8 cellular contexts compared by ENCODE assay signal in genomic region chr10:97701438-97702064, GRCh38. TPM values are rescaled to one million over a fixed set of nuclear protein-coding genes. Genes with fewer than 3 reads are reported as not detected.
DNase-seq lines count a peak whose midpoint lies in the region; ATAC-seq and TF ChIP-seq lines count a peak whose summit lies in the region.

No MANE protein-coding gene starts in this region.

- H3K27me3 ChIP-seq in A673 (replicated peaks; ENCODE audit: insufficient read depth, low read depth, low read length, poor library complexity) (no peaks in the 10 kb centered on the region), aorta (ENCODE audit: control insufficient read depth in 1 of 2, insufficient read depth in 2 of 2, low read length in 1 of 2) (no peaks in the 10 kb centered on the region)

- H3K4me1 Mint-ChIP-seq in activated CD8-positive, alpha-beta T cell treated with anti-CD3 and anti-CD28 coated beads for 36 hours (ENCODE audit: low read depth) = no peaks in the 10 kb centered on the region
- H3K4me1 Mint-ChIP-seq in nephron = no peaks in the 10 kb centered on the region

- 37 to 38% methylated on average over 11 of the region's 11 CpGs for WGBS in aorta, 2 donors

- CTCF ChIA-PET in A673 (lab: Charles Lee) = interaction anchor here (0.5 to 1.8 kb wide), 11 partner anchors 8 to 344 kb away, joined by 3 to 8 read pairs (median 5); partner anchors contain the start of genes AVPI1 and MARVELD1
- CTCF ChIA-PET in activated CD8-positive, alpha-beta T cell treated with anti-CD3 and anti-CD28 coated beads for 36 hours (lab: Charles Lee) = interaction anchor here (0.6 to 20.1 kb wide), 33 partner anchors 11 to 467 kb away, joined by 3 to 537 read pairs (median 4); partner anchors contain the start of genes AVPI1, MARVELD1 and ZFYVE27

- H3K36me3 Mint-ChIP-seq in activated CD8-positive, alpha-beta T cell treated with anti-CD3 and anti-CD28 coated beads for 36 hours (ENCODE audit: low read depth) = no peaks in the 10 kb centered on the region
- no peaks in the 10 kb centered on the region for H3K36me3 Mint-ChIP-seq in nephron (ENCODE audit: low read depth)

- ATAC-seq in HG03095 (IDR thresholded peaks at IDR 0.05; ENCODE audit: unreplicated experiment) = peak; percentile 66
- ATAC-seq in activated CD8-positive, alpha-beta T cell treated with anti-CD3 and anti-CD28 coated beads for 36 hours = peak; percentile 99
- ATAC-seq in aorta (ENCODE audit: low FRiP score) = peak; percentile 89

- H3K4me1 ChIP-seq in A673 (ENCODE audit: insufficient read depth, low read length, poor library complexity, severe bottlenecking) (no peaks in the 10 kb centered on the region), aorta (ENCODE audit: control insufficient read depth in 1 of 2, insufficient read depth in 2 of 2, low read length in 2 of 2) (peaks cover 0 to 2% of the 10 kb centered on the region in 2 donors)

- POLR2A ChIA-PET in A673 (lab: Charles Lee; ENCODE audit: low non-redundant PET) = interaction anchor here (0.6 to 0.9 kb wide), 2 partner anchors 15 to 201 kb away, joined by 3 read pairs; partner anchors contain the start of gene AVPI1
- POLR2A ChIA-PET in activated CD8-positive, alpha-beta T cell treated with anti-CD3 and anti-CD28 coated beads for 36 hours (lab: Charles Lee) = interaction anchor here (1.0 to 1.5 kb wide), 3 partner anchors 9 to 60 kb away, joined by 3 to 5 read pairs (median 3); no protein-coding TSS in a partner anchor

- H3K4me3 ChIP-seq in A673 (ENCODE audit: low read depth, low read length, poor library complexity, severe bottlenecking) = no peak overlapping the region
- H3K4me3 ChIP-seq in aorta (ENCODE audit: low read length in 2 of 2) = no peak overlapping the region

- H3K27ac ChIP-seq in A673 (ENCODE audit: low read depth, low read length, poor library complexity, severe bottlenecking) = no peak overlapping the region
- no peak overlapping the region for H3K27ac ChIP-seq in aorta (ENCODE audit: low read depth in 1 of 2, low read length in 2 of 2)

- intact Hi-C loops in A673 (cut with micrococcal nuclease; ENCODE audit: unreplicated experiment) (loop anchor here (2.0 to 10.0 kb wide), 2 partner anchors 29 to 343 kb away; no protein-coding TSS in a partner anchor), aorta (cut with DNase I) (loop anchor here (1.0 to 2.0 kb wide), 2 partner anchors 29 to 30 kb away; no protein-coding TSS in a partner anchor)
- intact Hi-C loops in activated CD8-positive, alpha-beta T cell treated with anti-CD3 and anti-CD28 coated beads for 36 hours (cut with micrococcal nuclease) = no loop called here

- no peaks in the 10 kb centered on the region for H3K27me3 Mint-ChIP-seq in activated CD8-positive, alpha-beta T cell treated with anti-CD3 and anti-CD28 coated beads for 36 hours
- peaks cover 12% of the 10 kb centered on the region for H3K27me3 Mint-ChIP-seq in nephron (ENCODE audit: low read depth)

- H3K9me3 ChIP-seq in A673 (ENCODE audit: low read depth, low read length, poor library complexity, severe bottlenecking) = no peaks in the 10 kb centered on the region
- H3K9me3 ChIP-seq in aorta (ENCODE audit: control insufficient read depth, low read length) = no peaks in the 10 kb centered on the region

- no TSS peak for BruUV-seq in A673 (replicated peaks; lab: Mats Ljungman, UMichigan)

- TF ChIP-seq CTCF in A673 (conservative IDR thresholded peaks at IDR 0.05; ENCODE audit: low read depth, low read length) = peak; percentile 88
- peak; percentile 89 for TF ChIP-seq CTCF in activated CD8-positive, alpha-beta T cell treated with anti-CD3 and anti-CD28 coated beads for 36 hours (IDR thresholded peaks at IDR 0.05)
- peak; percentile 76 to 86 (median 83) for TF ChIP-seq CTCF in nephron (IDR thresholded peaks at IDR 0.05; ENCODE audit: unreplicated experiment in 3 of 3)

- H3K4me3 Mint-ChIP-seq in activated CD8-positive, alpha-beta T cell treated with anti-CD3 and anti-CD28 coated beads for 36 hours = no peak overlapping the region
- no peak overlapping the region for H3K4me3 Mint-ChIP-seq in nephron

- DNase-seq in A673 (ENCODE audit: low spot score) = peak; percentile 81
- DNase-seq in GM03348 (ENCODE audit: low spot score) = peak; percentile 86
- DNase-seq in NCI-H510A treated with DMSO at 0.1 percent for 48 hours (lab: John Stamatoyannopoulos, UW) = peak; percentile 91
- peak; percentile 61 for DNase-seq in activated CD8-positive, alpha-beta T cell treated with anti-CD3 and anti-CD28 coated beads for 36 hours
- DNase-seq in fibroblast of gingiva (ENCODE audit: low read depth) = peak; percentile 71
- no peak for DNase-seq in aorta

- H3K9me3 Mint-ChIP-seq in activated CD8-positive, alpha-beta T cell treated with anti-CD3 and anti-CD28 coated beads for 36 hours = no peaks in the 10 kb centered on the region
- H3K9me3 Mint-ChIP-seq in nephron = no peaks in the 10 kb centered on the region

- no peak overlapping the region for H3K27ac Mint-ChIP-seq in activated CD8-positive, alpha-beta T cell treated with anti-CD3 and anti-CD28 coated beads for 36 hours
- H3K27ac Mint-ChIP-seq in nephron = no peak overlapping the region

- H3K36me3 ChIP-seq in A673 (ENCODE audit: insufficient read depth, low read length, poor library complexity, severe bottlenecking) (no peaks in the 10 kb centered on the region), aorta (ENCODE audit: control insufficient read depth in 1 of 2, insufficient read depth in 2 of 2, low read length in 1 of 2) (no peaks in the 10 kb centered on the region)

RNA-seq across cellular contexts. Expression of gene MARVELD1, which starts 12.0 kb away (rescaled TPM):
- total RNA-seq in A673 (2021) (26.6 and 30.1 TPM in 2 replicates), aorta (10 to 100 TPM; 87.4 to 92.4 TPM)
- 1 to 10 TPM; 2.3 to 2.9 TPM for total RNA-seq in activated CD8-positive, alpha-beta T cell treated with anti-CD3 and anti-CD28 coated beads for 36 hours
- 10 to 100 TPM; 48.1 to 85.8 TPM for polyA plus RNA-seq in aorta

RNA-seq across cellular contexts. Expression of gene AVPI1, which starts 14.5 kb away (rescaled TPM):
- total RNA-seq in A673 (2021) (2.4 and 2.6 TPM in 2 replicates), aorta (10 to 100 TPM; 17.1 to 18.3 TPM)
- total RNA-seq in activated CD8-positive, alpha-beta T cell treated with anti-CD3 and anti-CD28 coated beads for 36 hours = 1 to 10 TPM; 2.5 to 3.0 TPM
- polyA plus RNA-seq in aorta = 10 to 100 TPM; 12.4 to 15.1 TPM

RNA-seq across cellular contexts. Expression of gene ZFYVE27, which starts 35.4 kb away (rescaled TPM):
- total RNA-seq in A673 (2021) (26.8 and 31.7 TPM in 2 replicates), aorta (10 to 100 TPM; 23.0 to 33.2 TPM)
- total RNA-seq in activated CD8-positive, alpha-beta T cell treated with anti-CD3 and anti-CD28 coated beads for 36 hours = 10 to 100 TPM; 18.1 to 20.1 TPM
- 10 to 100 TPM in 1 of 2 donors, 1 to 10 TPM in 1; 6.1 to 24.6 TPM for polyA plus RNA-seq in aorta

Comparison
In these comparisons a context has a peak if more than half of its experiments do, and no peak if none do; other contexts are left out.
1. DNase-seq: peak in A673 (single experiment), GM03348 (single experiment), NCI-H510A treated with DMSO at 0.1 percent for 48 hours (single experiment), activated CD8-positive, alpha-beta T cell treated with anti-CD3 and anti-CD28 coated beads for 36 hours (single experiment) and fibroblast of gingiva (single experiment); none in aorta (0 of 2).
2. Peak in every context shown above with its lines, with median percentiles within 50 percentile points of each other: CTCF ChIP-seq and ATAC-seq.